10 cellular contexts compared by ENCODE assay signal in the genomic region with DNA sequence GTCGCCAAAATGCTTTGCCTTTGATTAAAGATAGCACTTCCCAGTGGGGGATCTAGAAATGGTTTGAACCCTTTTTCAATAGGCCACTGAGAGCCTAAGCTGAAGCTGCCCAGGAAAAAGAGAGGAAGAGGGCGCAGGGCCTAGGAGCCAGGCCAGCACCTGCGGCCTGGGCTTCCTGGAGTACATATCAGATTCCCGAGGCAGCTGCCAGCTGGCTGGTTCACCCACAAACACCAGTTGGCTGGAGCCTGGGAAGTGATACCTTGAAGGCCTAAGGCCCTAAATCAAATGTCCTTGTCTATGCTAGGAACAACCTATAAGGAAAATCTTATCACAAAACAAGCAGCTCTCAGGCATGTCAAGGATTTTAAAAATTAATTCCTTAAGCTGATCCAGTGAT. TPM values are rescaled to one million over a fixed set of nuclear protein-coding genes. Genes with fewer than 3 reads are reported as not detected.
A peak's percentile ranks its signal among the peaks of the same experiment; 100 is the strongest.
DNase-seq lines count a peak whose midpoint lies in the region; ATAC-seq lines count a peak whose summit lies in the region.
"Had no signal": no experiment of that assay in that cellular context is flagged by ENCODE, and none has a peak within 500 bp of the region (broad histone marks: within the 10 kb centered on the region; RNA-seq: fewer than 3 reads in every experiment).

No MANE protein-coding gene starts in this region.

- peak overlapping the region; percentile 21 to 86 (median 65) for H3K27ac Mint-ChIP-seq in naive B cell

- H3K9me3 Mint-ChIP-seq in naive B cell, result no peaks in the 10 kb centered on the region

- peaks cover 55 to 91% (median 77%) of the 10 kb centered on the region in 3 donors for H3K4me1 Mint-ChIP-seq in naive B cell

- in situ Hi-C loops in KBM-7 (cut with MboI; ENCODE audit: low pct_unique_long_range_greater_than_20kb, low sequenced_read_pairs), result no loop called here

- no peaks in the 10 kb centered on the region for H3K27me3 Mint-ChIP-seq in naive B cell

- DNase-seq in COR-L47 (lab: John Stamatoyannopoulos, UW), result peak; percentile 10
- DNase-seq in LHCN-M2 (ENCODE audit: low read depth), result peak; percentile 62
- DNase-seq in SK-N-DZ (ENCODE audit: low spot score), result peak; percentile 66
- no peak for DNase-seq in naive B cell
- DNase-seq in KBM-7, result no peak
- DNase-seq in amniotic stem cell (lab: John Stamatoyannopoulos, UW), result no peak
- no peak for DNase-seq in ecto neural progenitor cell (ENCODE audit: low spot score)
- DNase-seq in dedifferentiated amniotic fluid mesenchymal stem cell (ENCODE audit: extremely low spot score), result no peak
- DNase-seq: hypothalamus, occipital lobe had no signal

- H3K36me3 Mint-ChIP-seq in naive B cell, result peaks cover 0 to 5% of the 10 kb centered on the region in 2 donors

- ATAC-seq in naive B cell (ENCODE audit: low read depth in 2 of 2), result no peak

- H3K4me3 Mint-ChIP-seq in naive B cell, result peak overlapping the region in 1 of 8 donors; percentile 37

RNA-seq across cellular contexts. Expression of a gene that starts 37.1 kb away (rescaled TPM):
- 3.0 and 4.0 TPM in 2 replicates for total RNA-seq in LHCN-M2 (2014; rRNA removed)
- 4.4 TPM for polyA plus RNA-seq in LHCN-M2 (2012)
- polyA plus RNA-seq in SK-N-DZ (2014; cell fraction: cytosol; rRNA removed), result 8.5 and 12.2 TPM in 2 replicates
- 15.0 and 25.4 TPM in 2 replicates for polyA plus RNA-seq in SK-N-DZ (2014; cell fraction: nucleus; rRNA removed)
- polyA plus RNA-seq in naive B cell (ENCODE audit: low read depth in 6 of 6), result 100 to 1,000 TPM; 107 to 176 (median 141) TPM

Comparison
In these comparisons a context has a peak if more than half of its experiments do, and no peak if none do; other contexts are left out.
1. DNase-seq: peak in COR-L47 (single experiment), LHCN-M2 (single experiment) and SK-N-DZ (single experiment); none in naive B cell (single experiment), KBM-7 (single experiment), amniotic stem cell (single experiment), ecto neural progenitor cell (single experiment) and dedifferentiated amniotic fluid mesenchymal stem cell (single experiment).